In genomic region chr19:45729774-45730388, GRCh38 we compare ENCODE assay signal across 6 cellular contexts. TPM values are rescaled to one million over a fixed set of nuclear protein-coding genes. Genes with fewer than 3 reads are reported as not detected.
DNase-seq lines count a peak whose midpoint lies in the region; ATAC-seq, FAIRE-seq and TF ChIP-seq lines count a peak whose summit lies in the region.

No MANE protein-coding gene starts in this region.

- no peaks in the 10 kb centered on the region for H3K36me3 ChIP-seq in KOPT-K1 (ENCODE audit: insufficient read depth, low read length)
- peaks cover 1% of the 10 kb centered on the region for H3K36me3 ChIP-seq in bronchial epithelial cell (ENCODE audit: control insufficient read depth, insufficient read depth, low read length)
- H3K36me3 ChIP-seq in neuron (ENCODE audit: insufficient read depth, low read length) = no peaks in the 10 kb centered on the region

- H3K4me3 ChIP-seq in bronchial epithelial cell (ENCODE audit: low read depth, low read length) = peak overlapping the region; percentile 70
- H3K4me3 ChIP-seq in neuron (ENCODE audit: low read length) = peak overlapping the region; percentile 52

- DNase-seq in bronchial epithelial cell (ENCODE audit: low read depth) (peak; percentile 60), erythroblast (lab: John Stamatoyannopoulos, UW) (no peak)

- no peak for TF ChIP-seq CTCF in bronchial epithelial cell (IDR thresholded peaks at IDR 0.05; ENCODE audit: insufficient read depth, low read length, severe bottlenecking)

- peak overlapping the region; percentile 2 for H2AFZ ChIP-seq in neuron (ENCODE audit: low read depth, low read length)

- FAIRE-seq in bronchial epithelial cell (lab: Jason Lieb, UNC) = no peak

- ATAC-seq in GM21515 (IDR thresholded peaks at IDR 0.05; ENCODE audit: unreplicated experiment) (no peak), GM19455 (IDR thresholded peaks at IDR 0.05; ENCODE audit: unreplicated experiment) (no peak)

- peaks cover 7% of the 10 kb centered on the region for H3K4me1 ChIP-seq in neuron (ENCODE audit: insufficient read depth, low read length)

- H3K27me3 ChIP-seq in bronchial epithelial cell (ENCODE audit: control insufficient read depth, insufficient read depth, low read length) (no peaks in the 10 kb centered on the region), neuron (ENCODE audit: insufficient read depth, low read length) (no peaks in the 10 kb centered on the region)

- no peaks in the 10 kb centered on the region for H3K9me3 ChIP-seq in KOPT-K1 (ENCODE audit: insufficient read depth, low read length, poor library complexity, severe bottlenecking)
- H3K9me3 ChIP-seq in neuron (ENCODE audit: low read length) = no peaks in the 10 kb centered on the region

- peak overlapping the region; percentile 71 for H3K27ac ChIP-seq in KOPT-K1 (ENCODE audit: low read depth, low read length, poor library complexity, severe bottlenecking)

- no peak for TF ChIP-seq POLR2A in erythroblast (IDR thresholded peaks at IDR 0.05; ENCODE audit: low read length)

RNA-seq across cellular contexts. Expression of gene FBXO46, which starts 0.8 kb away (rescaled TPM):
- total RNA-seq in bronchial epithelial cell = 2.4 and 5.5 TPM in 2 replicates

RNA-seq across cellular contexts. Expression of gene MEIOSIN, which starts 3.4 kb away (rescaled TPM):
- not detected in 2 replicates for total RNA-seq in bronchial epithelial cell

RNA-seq across cellular contexts. Expression of gene QPCTL, which starts 37.4 kb away (rescaled TPM):
- total RNA-seq in bronchial epithelial cell = 7.7 and 11.6 TPM in 2 replicates

RNA-seq across cellular contexts. Expression of gene SNRPD2, which starts 38.1 kb away (rescaled TPM):
- total RNA-seq in bronchial epithelial cell = 429 and 572 TPM in 2 replicates

RNA-seq across cellular contexts. Expression of gene SIX5, which starts 39.2 kb away (rescaled TPM):
- total RNA-seq in bronchial epithelial cell = 1.7 and 2.1 TPM in 2 replicates
